8 cellular contexts compared by ENCODE assay signal in the genomic region with DNA sequence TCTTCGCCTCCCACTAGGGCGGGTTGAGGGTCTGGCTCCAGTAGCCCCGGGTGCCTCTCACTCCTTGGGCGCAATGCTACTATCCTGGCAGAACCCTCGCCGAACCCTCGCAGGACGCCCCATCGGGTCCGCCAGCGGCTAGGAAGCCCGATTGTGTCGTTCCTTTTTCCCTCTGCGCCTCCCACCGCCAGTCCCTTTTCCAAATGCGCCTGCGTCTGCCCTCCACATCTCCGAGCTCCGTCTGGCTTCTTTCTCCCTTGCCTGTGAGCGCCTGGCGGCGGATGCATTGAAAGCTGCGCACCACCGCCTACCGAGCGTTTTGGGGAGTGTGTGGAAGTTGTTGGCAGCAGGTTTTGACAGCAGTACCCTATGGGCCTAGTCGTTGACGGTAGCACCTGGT. TPM values are rescaled to one million over a fixed set of nuclear protein-coding genes. Genes with fewer than 3 reads are reported as not detected.
DNase-seq lines count a peak whose midpoint lies in the region; TF ChIP-seq lines count a peak whose summit lies in the region.

No MANE protein-coding gene starts in this region.

- peaks cover 39% of the 10 kb centered on the region for H3K27me3 Mint-ChIP-seq in activated naive CD4-positive, alpha-beta T cell treated with anti-CD3 and anti-CD28 coated beads, Interleukin-2, amount 10 ng/mL, durations not matched to agents 7 days and 5 days

- H3K27ac ChIP-seq in esophagus muscularis mucosa (replicated peaks in 1 of 4) = no peak overlapping the region
- no peak overlapping the region for H3K27ac ChIP-seq in mesendoderm (ENCODE audit: low read depth, low read length)
- H3K27ac ChIP-seq in vagina = peak overlapping the region; percentile 29

- H3K79me1 ChIP-seq in mesendoderm (ENCODE audit: low read length) = no peaks in the 10 kb centered on the region

- H2AK5ac ChIP-seq in mesendoderm (ENCODE audit: low read length) = no peak overlapping the region

- H3K23ac ChIP-seq in mesendoderm (ENCODE audit: low read length) = no peak overlapping the region

- H3K36me3 ChIP-seq in esophagus muscularis mucosa = peaks cover 0 to 8% (median 4%) of the 10 kb centered on the region in 4 donors
- no peaks in the 10 kb centered on the region for H3K36me3 ChIP-seq in mesendoderm (ENCODE audit: control insufficient read depth, insufficient read depth, low read length)
- no peaks in the 10 kb centered on the region for H3K36me3 ChIP-seq in vagina

- peaks cover 0 to 9% (median 3%) of the 10 kb centered on the region in 4 donors for H3K4me1 ChIP-seq in esophagus muscularis mucosa
- no peaks in the 10 kb centered on the region for H3K4me1 ChIP-seq in mesendoderm (ENCODE audit: control insufficient read depth, low read depth, low read length)
- peaks cover 6% of the 10 kb centered on the region for H3K4me1 ChIP-seq in vagina

- H2BK120ac ChIP-seq in mesendoderm (ENCODE audit: low read depth, low read length) = no peak overlapping the region

- no peak overlapping the region for H3K27ac Mint-ChIP-seq in activated naive CD4-positive, alpha-beta T cell treated with anti-CD3 and anti-CD28 coated beads, Interleukin-2, amount 10 ng/mL, durations not matched to agents 7 days and 5 days

- H3K56ac ChIP-seq in mesendoderm (ENCODE audit: low read length) = no peak overlapping the region

- peak in 1 of 3 experiments; percentile 24 for TF ChIP-seq CTCF in esophagus muscularis mucosa (IDR thresholded peaks at IDR 0.05)
- peak in 2 of 3 experiments; percentile 26 to 30 for TF ChIP-seq CTCF in vagina (IDR thresholded peaks at IDR 0.05)

- no peak overlapping the region for H3K18ac ChIP-seq in mesendoderm (ENCODE audit: low read length)

- WGBS in esophagus muscularis mucosa = 47% methylated on average over 20 of the region's 28 CpGs
- no CpG with 5 or more reads among the region's 28 CpGs for WGBS in mesendoderm (ENCODE audit: extremely low coverage, insufficient coverage, low lambda C conversion rate)

- H2BK5ac ChIP-seq in mesendoderm (ENCODE audit: low read length) = no peak overlapping the region

- no peaks in the 10 kb centered on the region for H3K36me3 Mint-ChIP-seq in activated naive CD4-positive, alpha-beta T cell treated with anti-CD3 and anti-CD28 coated beads, Interleukin-2, amount 10 ng/mL, durations not matched to agents 7 days and 5 days

- H3K4me3 Mint-ChIP-seq in activated naive CD4-positive, alpha-beta T cell treated with anti-CD3 and anti-CD28 coated beads, Interleukin-2, amount 10 ng/mL, durations not matched to agents 7 days and 5 days = no peak overlapping the region

- H3K9me3 ChIP-seq in esophagus muscularis mucosa = no peaks in the 10 kb centered on the region
- H3K9me3 ChIP-seq in vagina = no peaks in the 10 kb centered on the region

- no peaks in the 10 kb centered on the region for H3K79me2 ChIP-seq in mesendoderm (ENCODE audit: control insufficient read depth, insufficient read depth, low read length)

- H3K27me3 ChIP-seq in esophagus muscularis mucosa (no peaks in the 10 kb centered on the region), mesendoderm (ENCODE audit: insufficient read depth, low read length, poor library complexity) (no peaks in the 10 kb centered on the region), vagina (no peaks in the 10 kb centered on the region)

- CTCF ChIA-PET in activated naive CD4-positive, alpha-beta T cell treated with anti-CD3 and anti-CD28 coated beads, Interleukin-2, amount 10 ng/mL, durations not matched to agents 7 days and 5 days (lab: Charles Lee) = no interaction called here

- DNase-seq in NCI-H526 (lab: John Stamatoyannopoulos, UW) (peak; percentile 12 to 63), NCI-H526 treated with DMSO at 0.1 percent for 48 hours (lab: John Stamatoyannopoulos, UW) (no peak), esophagus muscularis mucosa (ENCODE audit: extremely low spot score) (no peak), mesendoderm (peak; percentile 82), vagina (ENCODE audit: extremely low spot score in 2 of 2) (no peak), NCI-H1048 (lab: John Stamatoyannopoulos, UW) (no peak), 8988T (no peak)
- DNase-seq in activated naive CD4-positive, alpha-beta T cell treated with anti-CD3 and anti-CD28 coated beads, Interleukin-2, amount 10 ng/mL, durations not matched to agents 7 days and 5 days = no peak

- intact Hi-C loops in esophagus muscularis mucosa (cut with DNase I) = loop anchor here (10.0 kb wide), 1 partner anchor 287 kb away; no protein-coding TSS in a partner anchor
- intact Hi-C loops in vagina (cut with DNase I) = no loop called here

- TF ChIP-seq POLR2A in esophagus muscularis mucosa (IDR thresholded peaks at IDR 0.05; ENCODE audit: low read depth) (no peak), vagina (IDR thresholded peaks at IDR 0.05) (no peak)

- no peak for TF ChIP-seq EP300 in esophagus muscularis mucosa (IDR thresholded peaks at IDR 0.05)

- H3K9me3 Mint-ChIP-seq in activated naive CD4-positive, alpha-beta T cell treated with anti-CD3 and anti-CD28 coated beads, Interleukin-2, amount 10 ng/mL, durations not matched to agents 7 days and 5 days = no peaks in the 10 kb centered on the region

- no peaks in the 10 kb centered on the region for H3K4me1 Mint-ChIP-seq in activated naive CD4-positive, alpha-beta T cell treated with anti-CD3 and anti-CD28 coated beads, Interleukin-2, amount 10 ng/mL, durations not matched to agents 7 days and 5 days

- H3K4me2 ChIP-seq in mesendoderm (ENCODE audit: low read length) = no peak overlapping the region

- H2BK15ac ChIP-seq in mesendoderm (replicated peaks; ENCODE audit: low read depth) = no peak overlapping the region

- no peak overlapping the region for H3K4ac ChIP-seq in mesendoderm (ENCODE audit: low read depth, low read length)

- H3K4me3 ChIP-seq in esophagus muscularis mucosa (peak overlapping the region; percentile 42 to 57 (median 48)), mesendoderm (ENCODE audit: low read length) (no peak overlapping the region), vagina (peak overlapping the region; percentile 14 to 40)

- H4K5ac ChIP-seq in mesendoderm (ENCODE audit: low read length) = no peak overlapping the region

- H4K8ac ChIP-seq in mesendoderm (ENCODE audit: low read depth, low read length) = no peak overlapping the region

- no peak overlapping the region for H3K9ac ChIP-seq in mesendoderm (ENCODE audit: low read length)

RNA-seq across cellular contexts. Expression of a gene that starts 1.0 kb away (rescaled TPM):
- 1 to 10 TPM; 1.5 to 3.3 (median 1.9) TPM for total RNA-seq in esophagus muscularis mucosa
- polyA plus RNA-seq in mesendoderm (2013, experiment 1 of 2) = 0.15 TPM
- polyA plus RNA-seq in mesendoderm (2013, experiment 2 of 2) = 0.15 TPM
- 2.0 TPM for total RNA-seq in vagina

Comparison
In these comparisons a context has a peak if more than half of its experiments do, and no peak if none do; other contexts are left out.
1. DNase-seq: peak in NCI-H526 (2 of 2) and mesendoderm (single experiment); none in NCI-H526 treated with DMSO at 0.1 percent for 48 hours (single experiment), esophagus muscularis mucosa (single experiment), vagina (0 of 2), NCI-H1048 (single experiment), activated naive CD4-positive, alpha-beta T cell treated with anti-CD3 and anti-CD28 coated beads, Interleukin-2, amount 10 ng/mL, durations not matched to agents 7 days and 5 days (single experiment) and 8988T (single experiment).